Comparison of ENCODE assay signal across 15 cellular contexts in the genomic region with DNA sequence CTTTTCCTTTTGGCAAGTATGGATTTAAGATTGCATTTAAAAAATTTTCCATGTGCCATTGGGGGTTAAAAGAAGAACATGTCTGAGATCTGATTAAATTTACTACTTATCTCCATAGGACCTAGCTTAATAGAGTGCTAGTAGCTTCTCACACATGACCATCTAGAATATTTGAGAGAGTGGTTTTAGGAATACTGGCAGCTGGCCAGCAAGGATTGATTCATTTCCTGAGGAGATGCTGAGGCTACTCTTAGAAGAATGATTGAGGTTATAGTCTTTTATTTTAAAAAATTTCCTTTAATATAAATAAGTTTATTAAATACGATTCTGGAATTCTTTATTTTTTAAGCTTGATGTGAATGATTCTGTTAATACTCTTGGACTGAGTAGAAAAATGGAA. TPM values are rescaled to one million over a fixed set of nuclear protein-coding genes. Genes with fewer than 3 reads are reported as not detected.
A peak's percentile ranks its signal among the peaks of the same experiment; 100 is the strongest.
DNase-seq lines count a peak whose midpoint lies in the region; ATAC-seq and TF ChIP-seq lines count a peak whose summit lies in the region.
"Had no signal": no experiment of that assay in that cellular context is flagged by ENCODE, and none has a peak within 500 bp of the region (broad histone marks: within the 10 kb centered on the region; RNA-seq: fewer than 3 reads in every experiment).

No MANE protein-coding gene starts in this region.

- H3K79me1 ChIP-seq in mesenchymal stem cell (replicated peaks; ENCODE audit: low read length, poor library complexity, severe bottlenecking) = no peaks in the 10 kb centered on the region

- H2BK120ac ChIP-seq in mesenchymal stem cell (ENCODE audit: low read depth, low read length) = no peak overlapping the region

- H3K23ac ChIP-seq in mesenchymal stem cell (ENCODE audit: low read length in 2 of 2) = no peak overlapping the region

- no peaks in the 10 kb centered on the region for H3K36me3 ChIP-seq in mesenchymal stem cell (ENCODE audit: control insufficient read depth in 1 of 2, insufficient read depth in 2 of 2, low read depth in 1 of 2, low read length in 2 of 2)
- H3K36me3 ChIP-seq: gastroesophageal sphincter had no signal

- no peak overlapping the region for H3K27ac ChIP-seq in mesenchymal stem cell (ENCODE audit: low read length, poor library complexity, severe bottlenecking)
- H3K27ac ChIP-seq: gastroesophageal sphincter had no signal

- no CpG with 5 or more reads among the region's 1 CpG for WGBS in mesenchymal stem cell

- H2AFZ ChIP-seq in mesenchymal stem cell (ENCODE audit: low read depth, low read length) = no peak overlapping the region

- no peak for TF ChIP-seq CTCF in astrocyte of the cerebellum (IDR thresholded peaks at IDR 0.05; ENCODE audit: low read depth, low read length, missing control alignments)

- H3K4me3 ChIP-seq in astrocyte of the cerebellum (ENCODE audit: low read depth, low read length) (no peak overlapping the region), mesenchymal stem cell (ENCODE audit: insufficient read depth in 1 of 2, low read depth in 1 of 2, low read length in 2 of 2) (no peak overlapping the region)
- H3K4me3 ChIP-seq: gastroesophageal sphincter had no signal

- H2BK5ac ChIP-seq in mesenchymal stem cell (ENCODE audit: low read depth, low read length, poor library complexity, severe bottlenecking) = no peak overlapping the region

- ATAC-seq in GM21723 (IDR thresholded peaks at IDR 0.05; ENCODE audit: unreplicated experiment) = no peak
- ATAC-seq in GM21381 (IDR thresholded peaks at IDR 0.05; ENCODE audit: unreplicated experiment) = no peak
- ATAC-seq: activated CD4-positive, CD25-positive, alpha-beta regulatory T cell treated with anti-CD3 and anti-CD28 coated beads, Interleukin-2, amount 50 U/mL, for 24 hours; activated T-cell treated with anti-CD3 and anti-CD28 coated beads, Interleukin-2, amount 50 U/mL, for 72 hours; gastroesophageal sphincter; left lobe of liver; stimulated activated memory B cell treated with anti-CD40 and anti-IgM and Interleukin-4, amounts not matched to agents 10 μg/mL and 1 μg/mL and 100 μg/mL, for 72 hours had no signal

- H2BK12ac ChIP-seq in mesenchymal stem cell (ENCODE audit: low read length in 2 of 2) = no peak overlapping the region

- in situ Hi-C loops in astrocyte of the cerebellum (cut with HindIII; ENCODE audit: low sequenced_read_pairs) = no loop called here

- no peaks in the 10 kb centered on the region for H3K27me3 ChIP-seq in mesenchymal stem cell (ENCODE audit: control insufficient read depth in 1 of 2, insufficient read depth in 1 of 2, low read length in 2 of 2)
- H3K27me3 ChIP-seq: gastroesophageal sphincter had no signal

- DNase-seq in GM04504 (ENCODE audit: low read depth) = peak; percentile 28
- peak; percentile 58 for DNase-seq in NCI-H2029 treated with DMSO at 0.1 percent for 48 hours (lab: John Stamatoyannopoulos, UW)
- DNase-seq in astrocyte of the cerebellum (ENCODE audit: low read depth) = peak; percentile 70
- DNase-seq in mesenchymal stem cell = peak; percentile 49
- no peak for DNase-seq in stimulated activated naive CD4-positive, alpha-beta T cell treated with Interleukin-2 at 50 U/mL for 16 hours (lab: John Stamatoyannopoulos, UW)
- no peak for DNase-seq in SW480 (ENCODE audit: low spot score)
- DNase-seq: activated T-cell treated with anti-CD3 and anti-CD28 coated beads, Interleukin-2, amount 50 U/mL, for 72 hours; DND-41; NCI-H1930 had no signal

- H2AK5ac ChIP-seq in mesenchymal stem cell (ENCODE audit: low read length, severe bottlenecking) = no peak overlapping the region

- H3K9me3 ChIP-seq in mesenchymal stem cell (ENCODE audit: control insufficient read depth, low read length) = no peaks in the 10 kb centered on the region
- H3K9me3 ChIP-seq: gastroesophageal sphincter had no signal

- H3K4me1 ChIP-seq in mesenchymal stem cell (ENCODE audit: control insufficient read depth, insufficient read depth, low read depth, low read length) = no peaks in the 10 kb centered on the region
- H3K4me1 ChIP-seq: gastroesophageal sphincter had no signal

- no peak overlapping the region for H3K18ac ChIP-seq in mesenchymal stem cell (ENCODE audit: low read depth in 1 of 2, low read length in 2 of 2)

- no peak overlapping the region for H3K14ac ChIP-seq in mesenchymal stem cell (ENCODE audit: low read length in 2 of 2)

- H3K9ac ChIP-seq in mesenchymal stem cell (ENCODE audit: low read length) = no peak overlapping the region

- no peak overlapping the region for H3K4ac ChIP-seq in mesenchymal stem cell (ENCODE audit: low read depth in 1 of 2, low read length in 2 of 2)

- no peak overlapping the region for H3K4me2 ChIP-seq in mesenchymal stem cell (ENCODE audit: low read length, poor library complexity, severe bottlenecking)

- H4K91ac ChIP-seq in mesenchymal stem cell (ENCODE audit: low read length) = no peak overlapping the region

- no peak overlapping the region for H4K8ac ChIP-seq in mesenchymal stem cell (ENCODE audit: low read length)

- no peak overlapping the region for H2BK15ac ChIP-seq in mesenchymal stem cell (ENCODE audit: low read depth, poor library complexity, severe bottlenecking)

RNA-seq across cellular contexts. Expression of a gene that starts 56.2 kb away (rescaled TPM):
- polyA plus RNA-seq in mesenchymal stem cell (2013, experiment 1 of 2) = 11.6 TPM
- 11.1 TPM for polyA plus RNA-seq in mesenchymal stem cell (2013, experiment 2 of 2)

Comparison
In these comparisons a context has a peak if more than half of its experiments do, and no peak if none do; other contexts are left out.
1. DNase-seq: peak in GM04504 (single experiment), NCI-H2029 treated with DMSO at 0.1 percent for 48 hours (single experiment), astrocyte of the cerebellum (single experiment) and mesenchymal stem cell (single experiment); none in stimulated activated naive CD4-positive, alpha-beta T cell treated with Interleukin-2 at 50 U/mL for 16 hours (single experiment) and SW480 (single experiment).